Comparison of ENCODE assay signal across 10 cellular contexts in genomic region chr6:109478848-109479624, GRCh38. TPM values are rescaled to one million over a fixed set of nuclear protein-coding genes. Genes with fewer than 3 reads are reported as not detected.
A peak's percentile ranks its signal among the peaks of the same experiment; 100 is the strongest.
DNase-seq lines count a peak whose midpoint lies in the region; ATAC-seq, FAIRE-seq and TF ChIP-seq lines count a peak whose summit lies in the region.
"Had no signal": no experiment of that assay in that cellular context is flagged by ENCODE, and none has a peak within 500 bp of the region (broad histone marks: within the 10 kb centered on the region; RNA-seq: fewer than 3 reads in every experiment).

No MANE protein-coding gene starts in this region.

- H4K20me1 ChIP-seq in osteoblast (ENCODE audit: insufficient read depth, low read length) = peaks cover 2% of the 10 kb centered on the region

- no peak overlapping the region for H2AFZ ChIP-seq in osteoblast (ENCODE audit: low read length)

- peaks cover 51% of the 10 kb centered on the region for H3K4me1 ChIP-seq in effector memory CD4-positive, alpha-beta T cell (ENCODE audit: control insufficient read depth, insufficient read depth, low read length, poor library complexity, severe bottlenecking)
- H3K4me1 ChIP-seq in osteoblast (ENCODE audit: insufficient read depth, low read length) = peaks cover 11% of the 10 kb centered on the region

- H3K36me3 ChIP-seq in effector memory CD4-positive, alpha-beta T cell (ENCODE audit: control insufficient read depth, insufficient read depth, low read length) = peaks cover 21% of the 10 kb centered on the region
- peaks cover 41% of the 10 kb centered on the region for H3K36me3 ChIP-seq in osteoblast (ENCODE audit: insufficient read depth, low read length)

- H3K27ac ChIP-seq in effector memory CD4-positive, alpha-beta T cell (ENCODE audit: insufficient read depth, low read length, poor library complexity, severe bottlenecking) = peak overlapping the region; percentile 47
- H3K27ac ChIP-seq in osteoblast (ENCODE audit: low read depth, low read length) = no peak overlapping the region

- peaks cover 48% of the 10 kb centered on the region for H3K79me2 ChIP-seq in osteoblast (ENCODE audit: insufficient read depth, low read length)

- no peaks in the 10 kb centered on the region for H3K9me3 ChIP-seq in effector memory CD4-positive, alpha-beta T cell (ENCODE audit: control insufficient read depth, low read length)
- no peaks in the 10 kb centered on the region for H3K9me3 ChIP-seq in osteoblast (ENCODE audit: low read depth, low read length)

- H3K4me3 ChIP-seq in effector memory CD4-positive, alpha-beta T cell (ENCODE audit: insufficient read depth, low read depth, low read length, poor library complexity, severe bottlenecking) = peak overlapping the region; percentile 51
- peak overlapping the region; percentile 19 for H3K4me3 ChIP-seq in osteoblast (ENCODE audit: insufficient read depth, low read length)

- TF ChIP-seq CTCF in osteoblast (IDR thresholded peaks at IDR 0.05; ENCODE audit: extremely low read depth, low read depth, low read length) = no peak

- ATAC-seq in HG02884 (IDR thresholded peaks at IDR 0.05; ENCODE audit: unreplicated experiment) = no peak

- peak; percentile 4 for FAIRE-seq in GM19239 (lab: Jason Lieb, UNC)

- DNase-seq in GM19239 (ENCODE audit: insufficient read length, low spot score) (no peak), RKO (ENCODE audit: low spot score) (peak; percentile 43), osteoblast (ENCODE audit: insufficient read length, low spot score, missing footprints) (no peak), A172 (ENCODE audit: low spot score) (no peak), NCI-H524 (lab: John Stamatoyannopoulos, UW) (no peak), anterior cingulate cortex (lab: John Stamatoyannopoulos, UW) (no peak)
- DNase-seq in effector memory CD4-positive, alpha-beta T cell = no peak
- DNase-seq: nucleus accumbens, OCI-M1 had no signal

- H3K27me3 ChIP-seq in effector memory CD4-positive, alpha-beta T cell (replicated peaks; ENCODE audit: control insufficient read depth, insufficient read depth, low read length, poor library complexity, severe bottlenecking) = no peaks in the 10 kb centered on the region
- H3K27me3 ChIP-seq in osteoblast (ENCODE audit: insufficient read depth, low read length) = no peaks in the 10 kb centered on the region

- peak overlapping the region; percentile 45 for H3K4me2 ChIP-seq in osteoblast (ENCODE audit: insufficient read depth, low read length)

RNA-seq across cellular contexts. Expression of gene ZBTB24, which starts 4.0 kb away (rescaled TPM):
- 8.7 and 10.9 TPM in 2 replicates for total RNA-seq in osteoblast
- total RNA-seq in A172 (2014; rRNA removed; shearing (Covaris generic)) = 7.9 and 9.8 TPM in 2 replicates

RNA-seq across cellular contexts. Expression of gene MICAL1, which starts 23.5 kb away (rescaled TPM):
- 26.1 and 28.0 TPM in 2 replicates for total RNA-seq in osteoblast
- 34.2 and 37.3 TPM in 2 replicates for total RNA-seq in A172 (2014; rRNA removed; shearing (Covaris generic))

RNA-seq across cellular contexts. Expression of gene SMPD2, which starts 38.5 kb away (rescaled TPM):
- total RNA-seq in osteoblast = 14.8 and 15.0 TPM in 2 replicates
- total RNA-seq in A172 (2014; rRNA removed; shearing (Covaris generic)) = 9.1 and 13.1 TPM in 2 replicates

RNA-seq across cellular contexts. Expression of gene PPIL6, which starts 38.6 kb away (rescaled TPM):
- 5.3 and 5.8 TPM in 2 replicates for total RNA-seq in osteoblast
- 1.7 and 2.4 TPM in 2 replicates for total RNA-seq in A172 (2014; rRNA removed; shearing (Covaris generic))
